In the genomic region with DNA sequence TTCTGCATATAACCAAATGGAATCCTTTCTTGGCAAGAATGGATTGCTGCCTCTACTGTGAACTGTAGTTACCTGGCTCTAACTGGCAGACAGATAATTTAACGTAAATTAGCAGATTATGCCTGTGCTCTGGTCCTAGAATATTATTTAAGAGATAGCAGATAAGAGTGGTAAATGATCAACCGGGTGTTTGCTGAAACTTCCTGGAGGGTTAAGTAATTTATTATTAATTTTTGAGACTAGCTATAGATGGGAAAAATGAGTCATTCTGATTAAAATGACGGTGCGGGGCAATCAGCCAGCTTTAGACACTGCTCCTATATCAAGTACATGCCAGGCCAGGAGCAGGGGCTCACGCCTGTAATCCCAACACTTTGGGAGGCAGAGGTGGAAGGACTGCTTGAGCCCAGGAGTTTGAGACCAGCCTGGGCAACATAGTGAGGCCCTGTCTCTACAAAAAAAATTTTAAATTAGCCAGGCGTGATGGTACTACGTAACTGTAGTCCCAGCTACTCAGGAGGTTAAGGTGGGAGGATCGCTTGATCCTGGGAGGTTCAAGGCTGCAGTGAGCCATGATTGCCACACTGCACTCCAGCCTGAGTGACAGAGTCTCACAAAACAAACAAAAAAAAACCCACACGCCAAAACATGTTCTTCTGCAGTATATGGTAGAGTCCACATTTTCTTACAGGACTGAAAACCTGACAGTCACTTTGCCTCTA, we compare ENCODE assay signal across 11 cellular contexts. TPM values are rescaled to one million over a fixed set of nuclear protein-coding genes. Genes with fewer than 3 reads are reported as not detected.
DNase-seq lines count a peak whose midpoint lies in the region; ATAC-seq, FAIRE-seq and TF ChIP-seq lines count a peak whose summit lies in the region.
"Had no signal": no experiment of that assay in that cellular context is flagged by ENCODE, and none has a peak within 500 bp of the region (broad histone marks: within the 10 kb centered on the region; RNA-seq: fewer than 3 reads in every experiment).

No MANE protein-coding gene starts in this region.

- H3K27me3 ChIP-seq in testis, result no peaks in the 10 kb centered on the region
- H3K27me3 ChIP-seq: tibial artery had no signal

- H3K4me3 ChIP-seq in kidney (ENCODE audit: low read length in 2 of 2) (peak overlapping the region in 1 of 2 donors; percentile 21), testis (no peak overlapping the region)
- H3K4me3 ChIP-seq: tibial artery had no signal

- TF ChIP-seq POLR2A in testis (IDR thresholded peaks at IDR 0.05), result no peak

- H3K4me1 ChIP-seq in kidney (ENCODE audit: control insufficient read depth in 1 of 2, insufficient read depth in 1 of 2, low read depth in 1 of 2, low read length in 2 of 2) (peaks cover 28 to 45% of the 10 kb centered on the region in 2 donors), testis (peaks cover 29% of the 10 kb centered on the region)

- peak; percentile 31 for DNase-seq in SIG-M5 treated with dmso at 0.1 percent for 504 hours (lab: John Stamatoyannopoulos, UW; ENCODE audit: unreplicated experiment)
- DNase-seq in SIG-M5 (lab: John Stamatoyannopoulos, UW), result no peak
- DNase-seq in amniotic epithelial cell (ENCODE audit: low read depth), result peak; percentile 48
- no peak for DNase-seq in kidney
- peak; percentile 61 for DNase-seq in testis
- DNase-seq in activated CD4-positive, alpha-beta T cell treated with anti-CD3 and anti-CD28 coated beads for 1 hour, result no peak
- DNase-seq: stimulated activated CD4-positive, alpha-beta T cell treated with anti-CD3 and anti-CD28 coated beads, Interleukin-2, amount 100 ng/mL, for 48 hours; T1000; tibial artery had no signal

- H3K9ac ChIP-seq in kidney (ENCODE audit: low read length in 2 of 2), result no peak overlapping the region

- H3K9me3 ChIP-seq in kidney (ENCODE audit: control insufficient read depth in 1 of 2, low read length in 2 of 2), result no peaks in the 10 kb centered on the region
- no peaks in the 10 kb centered on the region for H3K9me3 ChIP-seq in testis
- H3K9me3 ChIP-seq: tibial artery had no signal

- H3K27ac ChIP-seq in kidney (ENCODE audit: low read depth in 2 of 2, low read length in 2 of 2), result peak overlapping the region; percentile 34 to 71
- H3K27ac ChIP-seq in testis, result peak overlapping the region; percentile 19 to 39
- H3K27ac ChIP-seq: tibial artery had no signal

- intact Hi-C loops in kidney (cut with DNase I), result no loop called here
- intact Hi-C loops in testis (cut with DNase I; ENCODE audit: low total_unique reads), result no loop called here

- H3K36me3 ChIP-seq in kidney (ENCODE audit: control insufficient read depth in 1 of 2, insufficient read depth in 2 of 2, low read length in 2 of 2), result no peaks in the 10 kb centered on the region
- no peaks in the 10 kb centered on the region for H3K36me3 ChIP-seq in testis (ENCODE audit: low read depth, missing control alignments)
- H3K36me3 ChIP-seq: tibial artery had no signal

- TF ChIP-seq CTCF in kidney (IDR thresholded peaks at IDR 0.05; ENCODE audit: borderline replicate concordance, extremely low read depth, insufficient read depth) (no peak), testis (IDR thresholded peaks at IDR 0.05) (no peak)

- ATAC-seq in GM21529 (IDR thresholded peaks at IDR 0.05; ENCODE audit: unreplicated experiment), result no peak
- ATAC-seq in GM21447 (IDR thresholded peaks at IDR 0.05; ENCODE audit: unreplicated experiment), result no peak

- no peak for FAIRE-seq in kidney (lab: Jason Lieb, UNC)

- 57 to 68% methylated on average over 9 of the region's 9 CpGs for WGBS in testis, 2 donors

RNA-seq across cellular contexts. Expression of a gene that starts 22.6 kb away (rescaled TPM):
- total RNA-seq in kidney (73.3 TPM), testis (10 to 100 TPM; 63.4 to 69.7 TPM)
- polyA plus RNA-seq in kidney (ENCODE audit: insufficient read depth, low read depth, low replicate concordance) (21.4 TPM), testis (ENCODE audit: insufficient read depth, low read depth, low replicate concordance) (56.9 TPM)

Comparison
In these comparisons a context has a peak if more than half of its experiments do, and no peak if none do; other contexts are left out.
1. DNase-seq: peak in SIG-M5 treated with dmso at 0.1 percent for 504 hours (single experiment), amniotic epithelial cell (single experiment) and testis (single experiment); none in SIG-M5 (single experiment), kidney (single experiment) and activated CD4-positive, alpha-beta T cell treated with anti-CD3 and anti-CD28 coated beads for 1 hour (single experiment).